23 cellular contexts compared by ENCODE assay signal in the genomic region with DNA sequence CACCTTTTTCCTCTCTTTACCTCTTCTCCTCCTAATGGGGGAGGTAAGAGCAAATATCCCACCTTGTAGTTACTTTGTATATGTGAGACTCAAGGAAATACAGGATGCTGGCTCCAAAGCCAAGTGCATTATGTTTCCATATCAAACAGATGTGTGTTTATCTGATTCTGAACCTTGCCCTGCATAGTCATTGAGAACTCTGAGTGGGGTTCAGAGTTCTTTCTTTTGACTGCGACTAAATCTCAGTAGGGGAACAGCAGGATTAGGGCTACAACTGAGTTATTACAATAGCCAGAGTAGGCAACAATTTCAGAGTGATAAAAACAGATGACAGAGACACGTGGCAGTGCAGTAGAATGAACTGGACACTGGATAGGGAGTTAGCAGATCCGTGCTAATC. TPM values are rescaled to one million over a fixed set of nuclear protein-coding genes. Genes with fewer than 3 reads are reported as not detected.
"Had no signal": no experiment of that assay in that cellular context is flagged by ENCODE, and none has a peak within 500 bp of the region (broad histone marks: within the 10 kb centered on the region; RNA-seq: fewer than 3 reads in every experiment).

No MANE protein-coding gene starts in this region.

- H3K4me3 ChIP-seq: MG63 had no signal

- ATAC-seq: Panc1 had no signal

- H3K9me3 ChIP-seq: MG63 had no signal

- DNase-seq: IMR-90, Karpas-422, KG1, MG63, NCI-H1092, NCI-H1105 treated with DMSO at 0.1 percent for 48 hours, NCI-H1417 treated with DMSO at 0.1 percent for 48 hours, NCI-H146, NCI-H1694 treated with DMSO at 0.1 percent for 48 hours, NCI-H2029, NCI-H2081 treated with DMSO at 0.1 percent for 48 hours, NCI-H2171, NCI-H226, NCI-H446, NCI-H510A, NCI-H524 treated with DMSO at 0.1 percent for 48 hours, NCI-H69, NCI-H774, SHP77 had no signal

- H3K36me3 ChIP-seq: MG63 had no signal

- H3K27ac ChIP-seq: HL-60, RWPE1 had no signal

RNA-seq across cellular contexts. Expression of a gene that starts 51.0 kb away (rescaled TPM):
- total RNA-seq: SK-MEL-5 had no signal
